ENCODE assay signal across 8 cellular contexts in the genomic region with DNA sequence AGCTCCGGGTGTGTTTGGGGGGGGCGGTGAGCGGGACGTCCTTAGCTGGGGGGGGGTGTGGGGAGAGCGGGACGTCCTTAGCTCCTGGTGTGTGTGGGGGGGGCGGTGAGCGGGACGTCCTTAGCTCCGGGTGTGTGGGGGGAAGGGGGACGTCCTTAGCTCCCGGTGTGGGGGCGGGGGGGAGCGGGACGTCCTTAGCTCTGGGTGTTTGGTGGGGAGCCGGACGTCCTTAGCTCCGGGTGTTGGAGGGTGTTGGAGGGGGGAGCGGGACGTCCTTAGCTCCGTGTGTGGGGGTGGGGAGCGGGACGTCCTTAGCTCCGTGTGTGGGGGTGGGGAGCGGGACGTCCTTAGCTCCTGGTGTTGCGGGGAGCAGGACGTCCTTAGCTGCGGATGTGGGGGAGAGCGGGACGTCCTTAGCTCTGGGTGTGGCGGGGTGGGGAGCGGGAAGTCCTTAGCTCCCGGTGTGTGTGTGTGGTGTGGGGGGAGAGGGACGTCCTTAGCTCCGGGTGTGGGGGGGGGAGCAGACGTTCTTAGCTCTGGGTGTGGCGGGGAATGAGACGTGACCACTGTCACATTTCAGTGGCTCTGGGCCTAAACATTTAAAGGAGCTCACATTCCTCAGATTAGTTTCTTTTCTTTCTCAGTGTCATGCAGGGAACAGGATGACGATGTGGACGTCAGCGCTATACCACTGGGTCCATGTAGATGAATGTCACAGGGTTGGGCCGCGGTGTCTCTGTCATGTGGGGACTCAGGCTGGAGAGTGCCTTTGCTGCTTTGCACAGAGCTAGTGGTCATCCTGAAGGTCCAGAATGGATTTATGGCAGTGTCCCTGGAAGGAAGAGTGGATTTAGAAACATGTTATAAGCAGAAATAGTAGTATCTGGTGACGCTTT. TPM values are rescaled to one million over a fixed set of nuclear protein-coding genes. Genes with fewer than 3 reads are reported as not detected.
A peak's percentile ranks its signal among the peaks of the same experiment; 100 is the strongest.
DNase-seq lines count a peak whose midpoint lies in the region; ATAC-seq and TF ChIP-seq lines count a peak whose summit lies in the region.

No MANE protein-coding gene starts in this region.

- peaks cover 56% of the 10 kb centered on the region for H3K4me1 ChIP-seq in DND-41 (ENCODE audit: insufficient read depth, low read length)
- peaks cover 6% of the 10 kb centered on the region for H3K4me1 ChIP-seq in mononuclear cell (ENCODE audit: insufficient read depth, low read length)
- H3K4me1 ChIP-seq in stomach smooth muscle (ENCODE audit: control insufficient read depth, insufficient read depth, low read length): peaks cover 15% of the 10 kb centered on the region

- no peak for TF ChIP-seq CTCF in DND-41 (IDR thresholded peaks at IDR 0.05; ENCODE audit: borderline replicate concordance, extremely low read depth, low read length, poor library complexity, severe bottlenecking)
- no peak for TF ChIP-seq CTCF in epithelial cell of esophagus (IDR thresholded peaks at IDR 0.05; ENCODE audit: insufficient read depth, low read depth, low read length, missing control alignments)

- peaks cover 65% of the 10 kb centered on the region for H3K79me2 ChIP-seq in DND-41 (ENCODE audit: insufficient read depth, low read length)

- ATAC-seq in DND-41 (ENCODE audit: insufficient read depth, low read depth) (peak; percentile 67), GM21786 (IDR thresholded peaks at IDR 0.05; ENCODE audit: unreplicated experiment) (peak; percentile 29)

- H3K9me3 ChIP-seq in DND-41 (ENCODE audit: insufficient read depth, low read length, severe bottlenecking): no peaks in the 10 kb centered on the region
- no peaks in the 10 kb centered on the region for H3K9me3 ChIP-seq in mononuclear cell (ENCODE audit: low read depth, low read length)
- no peaks in the 10 kb centered on the region for H3K9me3 ChIP-seq in stomach smooth muscle (ENCODE audit: control insufficient read depth in 2 of 2, low read length in 2 of 2)

- peak overlapping the region; percentile 68 for H3K4me2 ChIP-seq in DND-41 (ENCODE audit: insufficient read depth, low read length)

- H2AFZ ChIP-seq in DND-41 (ENCODE audit: low read depth, low read length): peak overlapping the region; percentile 18

- peaks cover 7% of the 10 kb centered on the region; the same call in 1 of the 2 replicates for H3K36me3 ChIP-seq in DND-41 (ENCODE audit: insufficient read depth, low read length)
- no peaks in the 10 kb centered on the region for H3K36me3 ChIP-seq in stomach smooth muscle (ENCODE audit: control insufficient read depth in 2 of 2, insufficient read depth in 2 of 2, low read length in 2 of 2)

- peak overlapping the region; percentile 78 for H3K27ac ChIP-seq in DND-41 (ENCODE audit: low read length)
- H3K27ac ChIP-seq in stomach smooth muscle (ENCODE audit: low read length): peak overlapping the region; percentile 84

- H4K20me1 ChIP-seq in DND-41 (ENCODE audit: insufficient read depth, low read length): no peaks in the 10 kb centered on the region

- H3K27me3 ChIP-seq in DND-41 (ENCODE audit: insufficient read depth, low read length, poor library complexity) (no peaks in the 10 kb centered on the region), mononuclear cell (ENCODE audit: insufficient read depth, low read length) (no peaks in the 10 kb centered on the region), stomach smooth muscle (ENCODE audit: control insufficient read depth in 1 of 2, insufficient read depth in 2 of 2, low read length in 2 of 2) (no peaks in the 10 kb centered on the region)

- peak overlapping the region; percentile 42 for H3K9ac ChIP-seq in DND-41 (ENCODE audit: low read depth, low read length)
- peak overlapping the region; percentile 84 to 89 for H3K9ac ChIP-seq in stomach smooth muscle (ENCODE audit: low read length in 2 of 2)

- DNase-seq in DND-41: peak; percentile 66
- peak; percentile 70 for DNase-seq in LoVo (ENCODE audit: low spot score)
- DNase-seq in activated CD4-positive, alpha-beta T cell treated with anti-CD3 and anti-CD28 coated beads, Interleukin-2, amount 50 U/mL, for 48 hours: peak; percentile 72 to 80
- DNase-seq in epithelial cell of esophagus (ENCODE audit: low read depth): peak; percentile 68
- DNase-seq in mesenteric fat pad (ENCODE audit: low spot score): no peak

- H3K4me3 ChIP-seq in DND-41 (ENCODE audit: low read depth in 1 of 2, low read length in 2 of 2) (peak overlapping the region in 1 of 2 experiments; percentile 59; a peak in 3 of 4 replicates), epithelial cell of esophagus (ENCODE audit: low read length) (peak overlapping the region; percentile 40), mononuclear cell (ENCODE audit: low read length) (peak overlapping the region; percentile 29), stomach smooth muscle (ENCODE audit: low read length in 2 of 2) (peak overlapping the region; percentile 74 to 83)

RNA-seq across cellular contexts. Expression of a gene that starts 7.5 kb away (rescaled TPM):
- total RNA-seq in mononuclear cell: 5.5 TPM
- 20.3 TPM for total RNA-seq in mesenteric fat pad

RNA-seq across cellular contexts. Expression of a gene that starts 34.5 kb away (rescaled TPM):
- total RNA-seq in mononuclear cell (145 TPM), mesenteric fat pad (79.5 TPM)
